In genomic region chrX:79366888-79367749, GRCh38 we compare ENCODE assay signal across 1 cellular context.
TF ChIP-seq lines count a peak whose summit lies in the region.

TSS of gene ITM2A (minus strand) at chrX:79367334. CDS start at chrX:79367215, 119 bp downstream.

TF ChIP-seq in IMR-90, 13 proteins besides CTCF, POLR2A, EP300 and RAD21:
- TF ChIP-seq USF2 (IDR thresholded peaks at IDR 0.05; ENCODE audit: low read depth, low read length) (no peak), ELK1 (IDR thresholded peaks at IDR 0.05; ENCODE audit: borderline replicate concordance, low read depth, low read length) (no peak), BHLHE40 (IDR thresholded peaks at IDR 0.05; ENCODE audit: low read depth, low read length) (no peak), NFE2L2 (IDR thresholded peaks at IDR 0.05; ENCODE audit: low read depth, low read length) (no peak), RFX5 (IDR thresholded peaks at IDR 0.05; ENCODE audit: low read depth, low read length) (no peak), SMC3 (IDR thresholded peaks at IDR 0.05; ENCODE audit: low read depth, low read length) (no peak), FOS (IDR thresholded peaks at IDR 0.05; ENCODE audit: low read depth, low read length) (no peak), CHD1 (IDR thresholded peaks at IDR 0.05; ENCODE audit: low read depth, low read length) (no peak), MXI1 (IDR thresholded peaks at IDR 0.05; ENCODE audit: borderline replicate concordance, low read depth, low read length) (no peak), CEBPB (IDR thresholded peaks at IDR 0.05; ENCODE audit: low read depth, low read length) (no peak), MAFK (IDR thresholded peaks at IDR 0.05; ENCODE audit: low read depth, low read length) (no peak), MAZ (IDR thresholded peaks at IDR 0.05; ENCODE audit: borderline replicate concordance, low read depth, low read length) (no peak), RCOR1 (IDR thresholded peaks at IDR 0.05; ENCODE audit: insufficient replicate concordance, low read length) (no peak)
TF ChIP-seq in IMR-90: peak in this region for 0.
